Comparison of ENCODE assay signal across 8 cellular contexts in genomic region chr3:32500880-32501784, GRCh38. TPM values are rescaled to one million over a fixed set of nuclear protein-coding genes. Genes with fewer than 3 reads are reported as not detected.
DNase-seq lines count a peak whose midpoint lies in the region; ATAC-seq, FAIRE-seq and TF ChIP-seq lines count a peak whose summit lies in the region.

No MANE protein-coding gene starts in this region.

- no peak for TF ChIP-seq POLR2A in GM12878 (IDR thresholded peaks at IDR 0.05; ENCODE audit: low read depth, low read length)

- SMC1A ChIA-PET in GM12878 (lab: Charles Lee; ENCODE audit: uncharacterized antibody, unreplicated experiment) = interaction anchor here (0.6 to 6.0 kb wide), 19 partner anchors 8 to 423 kb away, joined by 3 to 61 read pairs (median 3); no protein-coding TSS in a partner anchor

- peaks cover 23% of the 10 kb centered on the region for H3K36me3 Mint-ChIP-seq in stimulated activated naive CD8-positive, alpha-beta T cell treated with anti-CD3 and anti-CD28 coated beads, Interleukin-15, Interleukin-2, amounts not matched to agents 100 ng/mL and 50 ng/mL, for 24 hours (ENCODE audit: low read depth)
- H3K36me3 Mint-ChIP-seq in memory B cell = peaks cover 7% of the 10 kb centered on the region

- in situ Hi-C loops in GM12878 (cut with MboI) = loop anchor here (10.0 kb wide), 2 partner anchors 434 to 584 kb away; no protein-coding TSS in a partner anchor

- H3K9me3 ChIP-seq in GM12878 (replicated peaks; ENCODE audit: control insufficient read depth, insufficient read depth, low read length) = no peaks in the 10 kb centered on the region
- no peaks in the 10 kb centered on the region for H3K9me3 ChIP-seq in aorta (ENCODE audit: control insufficient read depth, low read length)

- H2AFZ ChIP-seq in GM12878 (ENCODE audit: control insufficient read depth, low read depth, low read length) = no peak overlapping the region

- H3K4me1 Mint-ChIP-seq in stimulated activated naive CD8-positive, alpha-beta T cell treated with anti-CD3 and anti-CD28 coated beads, Interleukin-15, Interleukin-2, amounts not matched to agents 100 ng/mL and 50 ng/mL, for 24 hours (ENCODE audit: low read depth) = peaks cover 53% of the 10 kb centered on the region
- peaks cover 29% of the 10 kb centered on the region for H3K4me1 Mint-ChIP-seq in memory B cell

- no peak for TF ChIP-seq CTCF in GM12878 (IDR thresholded peaks at IDR 0.05 in 2 of 3, conservative IDR thresholded peaks at IDR 0.05 in 1 of 3; ENCODE audit: control insufficient read depth in 2 of 3, extremely low read depth in 1 of 3, insufficient read depth in 1 of 3, low read depth in 3 of 3, low read length in 3 of 3)

- RAD21 ChIA-PET in GM12878 (lab: Charles Lee; ENCODE audit: unreplicated experiment) = interaction anchor here (0.6 to 3.3 kb wide), 15 partner anchors 8 to 1191 kb away, joined by 3 to 27 read pairs (median 4); partner anchors contain the start of genes CMTM7 and CNOT10

- H3K4me1 ChIP-seq in GM12878 (ENCODE audit: control insufficient read depth, insufficient read depth, low read length) (peaks cover 4% of the 10 kb centered on the region; the same call in 1 of the 2 replicates), aorta (ENCODE audit: control insufficient read depth in 1 of 2, insufficient read depth in 2 of 2, low read length in 2 of 2) (no peaks in the 10 kb centered on the region)

- TSS peak; percentile 66 for BruUV-seq in GM12878 (replicated peaks; lab: Mats Ljungman, UMichigan)

- peak overlapping the region; percentile 83 for H3K9ac ChIP-seq in GM12878 (ENCODE audit: control insufficient read depth, insufficient read depth, low read length)

- CTCF ChIA-PET in GM12878 (lab: Yijun Ruan, JAX) = interaction anchor here (0.6 to 2.6 kb wide), 11 partner anchors 9 to 595 kb away, joined by 3 to 13 read pairs (median 4); partner anchors contain the start of gene CMTM7

- intact Hi-C loops in GM12878 (cut with micrococcal nuclease; ENCODE audit: unreplicated experiment) (loop anchor here (5.0 kb wide), 1 partner anchor 79 kb away; no protein-coding TSS in a partner anchor), aorta (cut with DNase I) (no loop called here)

- H3K4me3 ChIP-seq in GM12878 (peak overlapping the region; percentile 88), aorta (ENCODE audit: low read length in 2 of 2) (peak overlapping the region; percentile 59 to 90)

- H3K27ac Mint-ChIP-seq in stimulated activated naive CD8-positive, alpha-beta T cell treated with anti-CD3 and anti-CD28 coated beads, Interleukin-15, Interleukin-2, amounts not matched to agents 100 ng/mL and 50 ng/mL, for 24 hours = peak overlapping the region; percentile 89
- peak overlapping the region; percentile 94 for H3K27ac Mint-ChIP-seq in memory B cell

- no peaks in the 10 kb centered on the region for H3K9me3 Mint-ChIP-seq in stimulated activated naive CD8-positive, alpha-beta T cell treated with anti-CD3 and anti-CD28 coated beads, Interleukin-15, Interleukin-2, amounts not matched to agents 100 ng/mL and 50 ng/mL, for 24 hours
- no peaks in the 10 kb centered on the region for H3K9me3 Mint-ChIP-seq in memory B cell

- H3K36me3 ChIP-seq in GM12878 (ENCODE audit: control insufficient read depth in 2 of 2, insufficient read depth in 2 of 2, low read length in 1 of 2) (no peaks in the 10 kb centered on the region), aorta (ENCODE audit: control insufficient read depth in 1 of 2, insufficient read depth in 2 of 2, low read length in 1 of 2) (no peaks in the 10 kb centered on the region)

- H3K27me3 ChIP-seq in GM12878 (replicated peaks in 1 of 2; ENCODE audit: control insufficient read depth in 2 of 2, insufficient read depth in 2 of 2, low read length in 1 of 2) = no peaks in the 10 kb centered on the region
- H3K27me3 ChIP-seq in aorta (ENCODE audit: control insufficient read depth in 1 of 2, insufficient read depth in 2 of 2, low read length in 1 of 2) = no peaks in the 10 kb centered on the region

- no peak for DNase-seq in stimulated activated naive CD8-positive, alpha-beta T cell treated with anti-CD3 and anti-CD28 coated beads, Interleukin-15, Interleukin-2, amounts not matched to agents 100 U/mL and 50 U/mL, for 24 hours
- no peak for DNase-seq in GM12878 (ENCODE audit: low read depth, low spot score)
- DNase-seq in memory B cell (ENCODE audit: low spot score in 2 of 2) = no peak
- peak in 1 of 2 donors; percentile 53 for DNase-seq in aorta
- no peak for DNase-seq in NCI-H510A (lab: John Stamatoyannopoulos, UW)

- ATAC-seq in stimulated activated naive CD8-positive, alpha-beta T cell treated with anti-CD3 and anti-CD28 coated beads, Interleukin-15, Interleukin-2, amounts not matched to agents 100 U/mL and 50 U/mL, for 24 hours = no peak
- ATAC-seq in GM12878 (peak; percentile 3; the same call in 1 of the 3 replicates), memory B cell (ENCODE audit: low read depth) (no peak), aorta (ENCODE audit: low FRiP score) (no peak), HG02798 (IDR thresholded peaks at IDR 0.05; ENCODE audit: poor library complexity, unreplicated experiment) (no peak), HG02610 (IDR thresholded peaks at IDR 0.05; ENCODE audit: unreplicated experiment) (no peak)

- H3K27ac ChIP-seq in GM12878 (ENCODE audit: control insufficient read depth, insufficient read depth) = no peak overlapping the region
- H3K27ac ChIP-seq in aorta (ENCODE audit: low read depth in 1 of 2, low read length in 2 of 2) = no peak overlapping the region

- peaks cover 16% of the 10 kb centered on the region for H3K79me2 ChIP-seq in GM12878 (ENCODE audit: control insufficient read depth, insufficient read depth, low read length)

- no peak for FAIRE-seq in GM12878 (lab: Jason Lieb, UNC)

- H4K20me1 ChIP-seq in GM12878 (ENCODE audit: control insufficient read depth, insufficient read depth) = no peaks in the 10 kb centered on the region

- WGBS in GM12878 (ENCODE audit: insufficient coverage, insufficient replicate concordance, low lambda C conversion rate, missing lambda C conversion rate) = 13% methylated on average over 23 of the region's 25 CpGs
- 66% methylated on average over 25 of the region's 25 CpGs for WGBS in aorta, 2 donors

- H3K4me2 ChIP-seq in GM12878 (ENCODE audit: control insufficient read depth, insufficient read depth) = peak overlapping the region; percentile 97

- TF ChIP-seq RAD21 in GM12878 (IDR thresholded peaks at IDR 0.05; ENCODE audit: insufficient read depth, low read depth, low read length) = no peak

- no peak for TF ChIP-seq EP300 in GM12878 (IDR thresholded peaks at IDR 0.05; ENCODE audit: borderline replicate concordance in 1 of 2, control insufficient read depth in 1 of 2, low read depth in 2 of 2, low read length in 2 of 2)

- H3K4me3 Mint-ChIP-seq in stimulated activated naive CD8-positive, alpha-beta T cell treated with anti-CD3 and anti-CD28 coated beads, Interleukin-15, Interleukin-2, amounts not matched to agents 100 ng/mL and 50 ng/mL, for 24 hours = peak overlapping the region; percentile 98
- peak overlapping the region; percentile 91 for H3K4me3 Mint-ChIP-seq in memory B cell

- H3K27me3 Mint-ChIP-seq in stimulated activated naive CD8-positive, alpha-beta T cell treated with anti-CD3 and anti-CD28 coated beads, Interleukin-15, Interleukin-2, amounts not matched to agents 100 ng/mL and 50 ng/mL, for 24 hours = no peaks in the 10 kb centered on the region
- no peaks in the 10 kb centered on the region for H3K27me3 Mint-ChIP-seq in memory B cell

- POLR2A ChIA-PET in GM12878 (lab: Charles Lee) = interaction anchor here (0.6 to 1.3 kb wide), 18 partner anchors 15 to 1313 kb away, joined by 3 to 11 read pairs (median 4); no protein-coding TSS in a partner anchor

TF ChIP-seq in GM12878, 131 proteins besides CTCF, POLR2A, EP300 and RAD21:
- TF ChIP-seq ZNF384 (IDR thresholded peaks at IDR 0.05; ENCODE audit: borderline replicate concordance, low read depth, low read length) (peak; percentile 27; the same call in 1 of the 2 replicates), ETV6 (conservative IDR thresholded peaks at IDR 0.05 in 1 of 2, IDR thresholded peaks at IDR 0.05 in 1 of 2; ENCODE audit: borderline replicate concordance in 1 of 2, low read depth in 1 of 2) (no peak)

RNA-seq across cellular contexts. Expression of gene CMTM6, which starts 1.5 kb away (rescaled TPM):
- 60.8 and 68.6 TPM in 2 replicates for total RNA-seq in GM12878 (2013; cell fraction: nucleolus; rRNA removed)
- 61.8 and 75.1 TPM in 2 replicates for total RNA-seq in GM12878 (2014; rRNA removed)
- 73.5 and 74.7 TPM in 2 replicates for total RNA-seq in GM12878 (2014; rRNA removed; fragmentation: Illumina TruSeq; extraction: Trizol)
- 51.2 and 54.4 TPM in 2 replicates for total RNA-seq in GM12878 (2021)
- 12.6 TPM for polyA plus RNA-seq in GM12878 (2011; ENCODE audit: low read depth)
- polyA plus RNA-seq in GM12878 (2011; rRNA removed) = 92.6 and 138 TPM in 2 replicates
- 32.5 and 34.3 TPM in 2 replicates for polyA plus RNA-seq in GM12878 (2011; cell fraction: cytosol; rRNA removed)
- polyA plus RNA-seq in GM12878 (2011; cell fraction: nucleus; rRNA removed) = 15.2 and 17.9 TPM in 2 replicates
- 19.5 and 21.1 TPM in 2 replicates for polyA plus RNA-seq in GM12878 (2012)
- 61.0 and 74.5 TPM in 2 replicates for polyA plus RNA-seq in GM12878 (2014; fragmentation: Illumina TruSeq; extraction: Trizol)
- polyA plus RNA-seq in GM12878 (2014; fragmentation: Nextera tagmentation; extraction: Ambion mirVana) = 10 to 100 TPM; 27.1 to 39.0 TPM
- 43.9 and 52.4 TPM in 2 replicates for polyA plus RNA-seq in GM12878 (2014; rRNA removed)
- polyA plus RNA-seq in GM12878 (2016; fragmentation: Nextera tagmentation; extraction: Ambion mirVana) = 10 to 100 TPM; 92.3 to 97.3 TPM
- 36.8 and 51.9 TPM in 2 replicates for polyA minus RNA-seq in GM12878 (2011; rRNA and poly(A)+ RNA removed)
- 16.0 and 22.4 TPM in 2 replicates for polyA minus RNA-seq in GM12878 (2011; cell fraction: cytosol; rRNA and poly(A)+ RNA removed)
- polyA minus RNA-seq in GM12878 (2011; cell fraction: nucleus; rRNA and poly(A)+ RNA removed) = 7.6 and 12.7 TPM in 2 replicates
- total RNA-seq in aorta = 10 to 100 TPM; 31.8 to 32.1 TPM
- polyA plus RNA-seq in aorta = 10 to 100 TPM; 19.0 to 19.9 TPM
